In genomic region chr14:31110872-31111271, GRCh38 we compare ENCODE assay signal across 19 cellular contexts.
A peak's percentile ranks its signal among the peaks of the same experiment; 100 is the strongest.
DNase-seq lines count a peak whose midpoint lies in the region; ATAC-seq and TF ChIP-seq lines count a peak whose summit lies in the region.
"Had no signal": no experiment of that assay in that cellular context is flagged by ENCODE, and none has a peak within 500 bp of the region (broad histone marks: within the 10 kb centered on the region; RNA-seq: fewer than 3 reads in every experiment).

No MANE protein-coding gene starts in this region.

- no peak for TF ChIP-seq CTCF in nephron progenitor cell (IDR thresholded peaks at IDR 0.05)

- H3K4me2 ChIP-seq in Karpas-422 (ENCODE audit: low read depth, low read length, poor library complexity, severe bottlenecking), result no peak overlapping the region
- H3K4me2 ChIP-seq: A549, BLaER1 had no signal

- no peak overlapping the region for H3K27ac ChIP-seq in CD4-positive, alpha-beta memory T cell (ENCODE audit: low read depth, low read length)
- peak overlapping the region; percentile 86 for H3K27ac ChIP-seq in Karpas-422 (ENCODE audit: low read length)
- H3K27ac ChIP-seq: A549, BLaER1 had no signal

- H3K27ac Mint-ChIP-seq in CD4-positive, alpha-beta memory T cell, result peak overlapping the region in 5 of 7 donors; percentile 12 to 84 (median 41)
- no peak overlapping the region for H3K27ac Mint-ChIP-seq in nephron progenitor cell
- H3K27ac Mint-ChIP-seq in stimulated activated naive B cell treated with anti-CD40 and anti-IgM and Interleukin-4, amounts not matched to agents 10 μg/mL and 1 μg/mL and 100 μg/mL, for 72 hours, result no peak overlapping the region
- peak overlapping the region in 1 of 2 donors; percentile 8 for H3K27ac Mint-ChIP-seq in T-cell
- H3K27ac Mint-ChIP-seq: IgD-negative memory B cell had no signal

- H3K4me3 ChIP-seq in CD4-positive, alpha-beta memory T cell (ENCODE audit: low read length in 2 of 2), result no peak overlapping the region
- H3K4me3 ChIP-seq in Karpas-422 (ENCODE audit: low read length), result no peak overlapping the region
- H3K4me3 ChIP-seq: A549, BLaER1, HAP-1 had no signal

- no peaks in the 10 kb centered on the region for H3K27me3 ChIP-seq in CD4-positive, alpha-beta memory T cell (ENCODE audit: insufficient read depth, low read length)
- no peaks in the 10 kb centered on the region for H3K27me3 ChIP-seq in Karpas-422 (ENCODE audit: low read length)
- H3K27me3 ChIP-seq: BLaER1 had no signal

- POLR2A ChIA-PET in CD4-positive, alpha-beta memory T cell (lab: Charles Lee; ENCODE audit: partially characterized antibody), result no interaction called here
- POLR2A ChIA-PET in T-cell (lab: Charles Lee), result no interaction called here

- no peak for ATAC-seq in stimulated activated naive B cell treated with anti-CD40 and anti-IgM and Interleukin-4, amounts not matched to agents 10 μg/mL and 1 μg/mL and 100 μg/mL, for 72 hours (replicated peaks)
- no peak for ATAC-seq in T-cell (replicated peaks in 1 of 4)
- ATAC-seq: A549 had no signal

- peaks cover 25 to 73% of the 10 kb centered on the region in 2 donors for H3K36me3 Mint-ChIP-seq in CD4-positive, alpha-beta memory T cell
- H3K36me3 Mint-ChIP-seq in nephron progenitor cell (ENCODE audit: low read depth), result peaks cover 69% of the 10 kb centered on the region
- peaks cover 20 to 26% of the 10 kb centered on the region in 2 donors for H3K36me3 Mint-ChIP-seq in stimulated activated naive B cell treated with anti-CD40 and anti-IgM and Interleukin-4, amounts not matched to agents 10 μg/mL and 1 μg/mL and 100 μg/mL, for 72 hours
- peaks cover 34% of the 10 kb centered on the region for H3K36me3 Mint-ChIP-seq in T-cell
- H3K36me3 Mint-ChIP-seq: IgD-negative memory B cell had no signal

- no peaks in the 10 kb centered on the region for H3K4me1 ChIP-seq in CD4-positive, alpha-beta memory T cell (ENCODE audit: insufficient read depth, low read length)
- H3K4me1 ChIP-seq in Karpas-422 (ENCODE audit: low read length), result peaks cover 26% of the 10 kb centered on the region
- H3K4me1 ChIP-seq: A549, BLaER1 had no signal

- no peak overlapping the region for H3K4me3 Mint-ChIP-seq in CD4-positive, alpha-beta memory T cell
- H3K4me3 Mint-ChIP-seq in nephron progenitor cell (no peak overlapping the region), T-cell (no peak overlapping the region)
- no peak overlapping the region for H3K4me3 Mint-ChIP-seq in stimulated activated naive B cell treated with anti-CD40 and anti-IgM and Interleukin-4, amounts not matched to agents 10 μg/mL and 1 μg/mL and 100 μg/mL, for 72 hours
- H3K4me3 Mint-ChIP-seq: CD8-positive, alpha-beta memory T cell had no signal

- peaks cover 34% of the 10 kb centered on the region for H3K79me2 ChIP-seq in Karpas-422 (ENCODE audit: low read length)

- H3K27me3 Mint-ChIP-seq in CD4-positive, alpha-beta memory T cell, result no peaks in the 10 kb centered on the region
- H3K27me3 Mint-ChIP-seq in nephron progenitor cell (ENCODE audit: low read depth, poor library complexity) (no peaks in the 10 kb centered on the region), T-cell (no peaks in the 10 kb centered on the region)
- H3K27me3 Mint-ChIP-seq in stimulated activated naive B cell treated with anti-CD40 and anti-IgM and Interleukin-4, amounts not matched to agents 10 μg/mL and 1 μg/mL and 100 μg/mL, for 72 hours, result no peaks in the 10 kb centered on the region
- H3K27me3 Mint-ChIP-seq: CD8-positive, alpha-beta memory T cell; IgD-negative memory B cell had no signal

- H3K9me2 ChIP-seq in Karpas-422 (replicated peaks; ENCODE audit: insufficient read depth, low read length), result no peaks in the 10 kb centered on the region

- no peak overlapping the region for H3K9ac ChIP-seq in Karpas-422 (ENCODE audit: low read length)
- H3K9ac ChIP-seq: BLaER1 had no signal

- no peaks in the 10 kb centered on the region for H3K9me3 ChIP-seq in CD4-positive, alpha-beta memory T cell (ENCODE audit: control insufficient read depth in 1 of 2, low read length in 2 of 2)
- H3K9me3 ChIP-seq in Karpas-422 (ENCODE audit: low read length), result no peaks in the 10 kb centered on the region
- H3K9me3 ChIP-seq: A549, BLaER1, HAP-1 had no signal

- no peak overlapping the region for H2AFZ ChIP-seq in Karpas-422 (ENCODE audit: low read length)

- H3K9me3 Mint-ChIP-seq in CD4-positive, alpha-beta memory T cell, result no peaks in the 10 kb centered on the region
- H3K9me3 Mint-ChIP-seq in nephron progenitor cell, result no peaks in the 10 kb centered on the region
- no peaks in the 10 kb centered on the region for H3K9me3 Mint-ChIP-seq in stimulated activated naive B cell treated with anti-CD40 and anti-IgM and Interleukin-4, amounts not matched to agents 10 μg/mL and 1 μg/mL and 100 μg/mL, for 72 hours
- no peaks in the 10 kb centered on the region for H3K9me3 Mint-ChIP-seq in T-cell
- H3K9me3 Mint-ChIP-seq: CD8-positive, alpha-beta memory T cell; IgD-negative memory B cell had no signal

- H4K20me1 ChIP-seq in Karpas-422 (ENCODE audit: insufficient read depth, low read depth, low read length), result no peaks in the 10 kb centered on the region

- CTCF ChIA-PET in CD4-positive, alpha-beta memory T cell (lab: Charles Lee; ENCODE audit: partially characterized antibody), result no interaction called here
- CTCF ChIA-PET in T-cell (lab: Charles Lee), result no interaction called here

- H3K4me1 Mint-ChIP-seq in CD4-positive, alpha-beta memory T cell, result peaks cover 0 to under 1% (median 0%) of the 10 kb centered on the region in 4 donors
- H3K4me1 Mint-ChIP-seq in nephron progenitor cell (no peaks in the 10 kb centered on the region), T-cell (no peaks in the 10 kb centered on the region)
- no peaks in the 10 kb centered on the region for H3K4me1 Mint-ChIP-seq in stimulated activated naive B cell treated with anti-CD40 and anti-IgM and Interleukin-4, amounts not matched to agents 10 μg/mL and 1 μg/mL and 100 μg/mL, for 72 hours
- H3K4me1 Mint-ChIP-seq: IgD-negative memory B cell had no signal

- DNase-seq in CD4-positive, alpha-beta memory T cell, result no peak
- no peak for DNase-seq in Karpas-422
- peak; percentile 41 for DNase-seq in fibroblast of gingiva (ENCODE audit: low read depth)
- no peak for DNase-seq in nephron progenitor cell
- no peak for DNase-seq in stimulated activated naive B cell treated with anti-CD40 and anti-IgM and Interleukin-4, amounts not matched to agents 10 μg/mL and 1 μg/mL and 100 μg/mL, for 72 hours
- no peak for DNase-seq in GF-D8 (lab: John Stamatoyannopoulos, UW)
- DNase-seq in T-cell, result no peak
- DNase-seq: CD8-positive, alpha-beta memory T cell; COR-L47; DMS 273 treated with DMSO at 0.1 percent for 48 hours; DMS53; DND-41; EL; Kasumi-1; KBM-7 had no signal

- intact Hi-C loops in CD4-positive, alpha-beta memory T cell (cut with micrococcal nuclease), result no loop called here

- H3K36me3 ChIP-seq in CD4-positive, alpha-beta memory T cell (ENCODE audit: insufficient read depth, low read length), result peaks cover 46% of the 10 kb centered on the region
- peaks cover 86% of the 10 kb centered on the region for H3K36me3 ChIP-seq in Karpas-422 (ENCODE audit: insufficient read depth, low read length)

Comparison
In these comparisons a context has a peak if more than half of its experiments do, and no peak if none do; other contexts are left out.
1. H3K27ac Mint-ChIP-seq: peak in CD4-positive, alpha-beta memory T cell (5 of 7); none in nephron progenitor cell (single experiment) and stimulated activated naive B cell treated with anti-CD40 and anti-IgM and Interleukin-4, amounts not matched to agents 10 μg/mL and 1 μg/mL and 100 μg/mL, for 72 hours (single experiment).